9 cellular contexts compared by ENCODE assay signal in genomic region chr3:44555753-44556152, GRCh38. TPM values are rescaled to one million over a fixed set of nuclear protein-coding genes. Genes with fewer than 3 reads are reported as not detected.
DNase-seq lines count a peak whose midpoint lies in the region; ATAC-seq and TF ChIP-seq lines count a peak whose summit lies in the region.
"Had no signal": no experiment of that assay in that cellular context is flagged by ENCODE, and none has a peak within 500 bp of the region (broad histone marks: within the 10 kb centered on the region; RNA-seq: fewer than 3 reads in every experiment).

No MANE protein-coding gene starts in this region.

- peaks cover 34% of the 10 kb centered on the region for H3K9me3 Mint-ChIP-seq in T-helper 1 cell treated with Interleukin-12 subunit alpha and Interleukin-12 subunit beta and Interleukin-4 antibody, amounts not matched to agents 30 μg/mL and 1 μg/mL, for 36 hours

- intact Hi-C loops in right cardiac atrium (cut with DNase I), result no loop called here

- no peak for TF ChIP-seq CTCF in GM13976 (IDR thresholded peaks at IDR 0.05; ENCODE audit: borderline replicate concordance, control extremely low read depth, extremely low read depth, insufficient read depth, missing control alignments)

- peak overlapping the region; percentile 90 for H3K9ac ChIP-seq in skeletal muscle satellite cell (ENCODE audit: low read depth, low read length)

- in situ Hi-C loops in GM13976 (cut with MboI; ENCODE audit: low sequenced_read_pairs, unreplicated experiment), result no loop called here
- in situ Hi-C loops in KBM-7 (cut with MboI; ENCODE audit: low pct_unique_long_range_greater_than_20kb, low sequenced_read_pairs), result no loop called here

- H3K9me3 ChIP-seq in right cardiac atrium (ENCODE audit: control insufficient read depth, low read length) (no peaks in the 10 kb centered on the region), skeletal muscle satellite cell (replicated peaks; ENCODE audit: low read length) (no peaks in the 10 kb centered on the region)

- H3K27ac ChIP-seq in right cardiac atrium (ENCODE audit: low read length), result no peak overlapping the region

- H3K4me2 ChIP-seq in skeletal muscle satellite cell (ENCODE audit: low read length), result peak overlapping the region; percentile 93

- H3K27me3 ChIP-seq in right cardiac atrium (ENCODE audit: control insufficient read depth, insufficient read depth) (no peaks in the 10 kb centered on the region), skeletal muscle satellite cell (ENCODE audit: control insufficient read depth, insufficient read depth, low read length) (no peaks in the 10 kb centered on the region)

- no peaks in the 10 kb centered on the region for H3K27me3 Mint-ChIP-seq in T-helper 1 cell treated with Interleukin-12 subunit alpha and Interleukin-12 subunit beta and Interleukin-4 antibody, amounts not matched to agents 30 μg/mL and 1 μg/mL, for 36 hours (ENCODE audit: low read depth)

- H3K4me1 Mint-ChIP-seq in T-helper 1 cell treated with Interleukin-12 subunit alpha and Interleukin-12 subunit beta and Interleukin-4 antibody, amounts not matched to agents 30 μg/mL and 1 μg/mL, for 36 hours (ENCODE audit: low read depth), result peaks cover 14% of the 10 kb centered on the region

- H3K36me3 Mint-ChIP-seq in T-helper 1 cell treated with Interleukin-12 subunit alpha and Interleukin-12 subunit beta and Interleukin-4 antibody, amounts not matched to agents 30 μg/mL and 1 μg/mL, for 36 hours (ENCODE audit: low read depth), result peaks cover 7% of the 10 kb centered on the region

- peaks cover 14% of the 10 kb centered on the region for H3K36me3 ChIP-seq in skeletal muscle satellite cell (ENCODE audit: insufficient read depth, low read length)

- DNase-seq in GM13976 (ENCODE audit: low spot score) (peak; percentile 29), right cardiac atrium (no peak), NCI-H2171 treated with DMSO at 0.1 percent for 48 hours (lab: John Stamatoyannopoulos, UW) (no peak), KBM-7 (no peak)

- peak overlapping the region; percentile 3 for H3K27ac Mint-ChIP-seq in T-helper 1 cell treated with Interleukin-12 subunit alpha and Interleukin-12 subunit beta and Interleukin-4 antibody, amounts not matched to agents 30 μg/mL and 1 μg/mL, for 36 hours

- ATAC-seq in right cardiac atrium, result no peak
- ATAC-seq in HG03460 (IDR thresholded peaks at IDR 0.05; ENCODE audit: unreplicated experiment), result no peak
- no peak for ATAC-seq in GM21619 (IDR thresholded peaks at IDR 0.05; ENCODE audit: unreplicated experiment)
- ATAC-seq: K562 had no signal

- peak overlapping the region; percentile 84 for H3K4me3 Mint-ChIP-seq in T-helper 1 cell treated with Interleukin-12 subunit alpha and Interleukin-12 subunit beta and Interleukin-4 antibody, amounts not matched to agents 30 μg/mL and 1 μg/mL, for 36 hours

- peaks cover 5% of the 10 kb centered on the region for H3K4me1 ChIP-seq in right cardiac atrium (ENCODE audit: control insufficient read depth, insufficient read depth, low read length)
- peaks cover 7% of the 10 kb centered on the region for H3K4me1 ChIP-seq in skeletal muscle satellite cell (ENCODE audit: control insufficient read depth, insufficient read depth, low read length)

- WGBS in right cardiac atrium, result 11% methylated on average over 5 of the region's 5 CpGs

- H3K4me3 ChIP-seq in right cardiac atrium (ENCODE audit: low read length) (peak overlapping the region; percentile 80), skeletal muscle satellite cell (ENCODE audit: low read length) (peak overlapping the region; percentile 92)
- H3K4me3 ChIP-seq: K562 had no signal

RNA-seq across cellular contexts. Expression of gene ZKSCAN7, which starts 0.8 kb away (rescaled TPM):
- 1 to 10 TPM; 2.9 to 3.6 (median 3.3) TPM for total RNA-seq in right cardiac atrium
- 1.9 TPM for polyA plus RNA-seq in right cardiac atrium
- 4.3 and 4.6 TPM in 2 replicates for total RNA-seq in skeletal muscle satellite cell (2012; rRNA removed)
- total RNA-seq: K562 had no signal
- polyA plus RNA-seq: K562 had no signal

RNA-seq across cellular contexts. Expression of gene ZNF660, which starts 29.0 kb away (rescaled TPM):
- 1 to 10 TPM; 1.5 to 2.3 (median 2.0) TPM for total RNA-seq in right cardiac atrium
- polyA plus RNA-seq in right cardiac atrium, result 1.0 TPM
- total RNA-seq in skeletal muscle satellite cell (2012; rRNA removed), result 0.44 and 0.51 TPM in 2 replicates
